Comparison of ENCODE assay signal across 38 cellular contexts in genomic region chr12:53558631-53559030, GRCh38. TPM values are rescaled to one million over a fixed set of nuclear protein-coding genes. Genes with fewer than 3 reads are reported as not detected.
A peak's percentile ranks its signal among the peaks of the same experiment; 100 is the strongest.
DNase-seq lines count a peak whose midpoint lies in the region; ATAC-seq and TF ChIP-seq lines count a peak whose summit lies in the region.
"Had no signal": no experiment of that assay in that cellular context is flagged by ENCODE, and none has a peak within 500 bp of the region (broad histone marks: within the 10 kb centered on the region; RNA-seq: fewer than 3 reads in every experiment).

No MANE protein-coding gene starts in this region.

- H3K79me1 ChIP-seq in mesenchymal stem cell (replicated peaks; ENCODE audit: low read length, poor library complexity, severe bottlenecking) = peaks cover 21% of the 10 kb centered on the region

- no peaks in the 10 kb centered on the region for H3K36me3 Mint-ChIP-seq in natural killer cell
- no peaks in the 10 kb centered on the region for H3K36me3 Mint-ChIP-seq in natural killer cell treated with Interleukin-12 subunit alpha and Interleukin-12 subunit beta and Interleukin-15 and Interleukin-18, amount 100 ng/mL, for 72 hours

- H3K27me3 ChIP-seq in mesenchymal stem cell (ENCODE audit: control insufficient read depth in 1 of 2, insufficient read depth in 1 of 2, low read length in 2 of 2) = no peaks in the 10 kb centered on the region
- H3K27me3 ChIP-seq: BE2C, pancreas, right atrium auricular region, thyroid gland, vagina had no signal

- no peak overlapping the region for H2BK120ac ChIP-seq in mesenchymal stem cell (ENCODE audit: low read depth, low read length)

- H3K23ac ChIP-seq in mesenchymal stem cell (ENCODE audit: low read length in 2 of 2) = no peak overlapping the region

- TF ChIP-seq CTCF in natural killer cell (IDR thresholded peaks at IDR 0.05) (no peak), VCaP (conservative IDR thresholded peaks at IDR 0.05) (no peak)

- H3K18ac ChIP-seq in mesenchymal stem cell (ENCODE audit: low read depth in 1 of 2, low read length in 2 of 2) = no peak overlapping the region

- H3K9me3 ChIP-seq in mesenchymal stem cell (ENCODE audit: control insufficient read depth, low read length) = no peaks in the 10 kb centered on the region
- H3K9me3 ChIP-seq: BE2C, pancreas, right atrium auricular region, thyroid gland, vagina had no signal

- H3K4me1 Mint-ChIP-seq in natural killer cell = peaks cover 14 to 22% of the 10 kb centered on the region in 2 donors
- H3K4me1 Mint-ChIP-seq in natural killer cell treated with Interleukin-12 subunit alpha and Interleukin-12 subunit beta and Interleukin-15 and Interleukin-18, amount 100 ng/mL, for 72 hours (ENCODE audit: low read depth in 2 of 2) = peaks cover 7 to 23% of the 10 kb centered on the region in 2 donors

- no peak overlapping the region for H3K4ac ChIP-seq in mesenchymal stem cell (ENCODE audit: low read depth in 1 of 2, low read length in 2 of 2)

- peak overlapping the region; percentile 42 to 43 for H3K27ac Mint-ChIP-seq in natural killer cell
- H3K27ac Mint-ChIP-seq in natural killer cell treated with Interleukin-12 subunit alpha and Interleukin-12 subunit beta and Interleukin-15 and Interleukin-18, amount 100 ng/mL, for 72 hours = no peak overlapping the region
- H3K27ac Mint-ChIP-seq: activated CD8-positive, alpha-beta T cell treated with anti-CD3 and anti-CD28 coated beads for 36 hours; activated T-helper 2 cell treated with anti-CD3 and anti-CD28 coated beads, Interferon-gamma antibody, Interleukin-2, Interleukin-4, amounts not matched to agents 10 μg/mL and 5 μg/mL and 100 μg/mL, durations not matched to agents 14 hours and 24 hours and 36 hours; CD8-positive, alpha-beta T cell; stimulated activated naive CD8-positive, alpha-beta T cell treated with anti-CD3 and anti-CD28 coated beads, Interleukin-15, amount 100 ng/mL, for 72 hours had no signal

- H3K36me3 ChIP-seq in mesenchymal stem cell (ENCODE audit: control insufficient read depth in 1 of 2, insufficient read depth in 2 of 2, low read depth in 1 of 2, low read length in 2 of 2) = peaks cover 0 to 3% of the 10 kb centered on the region in 2 experiments
- H3K36me3 ChIP-seq: BE2C, pancreas, thyroid gland, vagina had no signal

- intact Hi-C loops in natural killer cell (cut with micrococcal nuclease) = no loop called here

- H2AFZ ChIP-seq in mesenchymal stem cell (ENCODE audit: low read depth, low read length) = no peak overlapping the region

- no peak overlapping the region for H3K4me3 ChIP-seq in mesenchymal stem cell (ENCODE audit: insufficient read depth in 1 of 2, low read depth in 1 of 2, low read length in 2 of 2)
- H3K4me3 ChIP-seq: coronary artery, lung, pancreas, right atrium auricular region, thyroid gland, vagina had no signal

- H4K91ac ChIP-seq in mesenchymal stem cell (ENCODE audit: low read length) = no peak overlapping the region

- no peak overlapping the region for H4K8ac ChIP-seq in mesenchymal stem cell (ENCODE audit: low read length)

- peak overlapping the region; percentile 70 for H2AK5ac ChIP-seq in mesenchymal stem cell (ENCODE audit: low read length, severe bottlenecking)

- H3K4me1 ChIP-seq in mesenchymal stem cell (ENCODE audit: control insufficient read depth, insufficient read depth, low read depth, low read length) = peaks cover 9% of the 10 kb centered on the region
- H3K4me1 ChIP-seq: BE2C had no signal

- H3K27ac ChIP-seq in VCaP = peak overlapping the region; percentile 72
- peak overlapping the region; percentile 88 for H3K27ac ChIP-seq in mesenchymal stem cell (ENCODE audit: low read length, poor library complexity, severe bottlenecking)
- H3K27ac ChIP-seq: right atrium auricular region, thyroid gland, vagina had no signal

- H2BK12ac ChIP-seq in mesenchymal stem cell (ENCODE audit: low read length in 2 of 2) = no peak overlapping the region

- no peak overlapping the region for H3K9ac ChIP-seq in mesenchymal stem cell (ENCODE audit: low read length)

- WGBS in mesenchymal stem cell = 100% methylated on average over 1 of the region's 1 CpG

- H2BK5ac ChIP-seq in mesenchymal stem cell (ENCODE audit: low read depth, low read length, poor library complexity, severe bottlenecking) = peak overlapping the region; percentile 81

- H3K4me3 Mint-ChIP-seq in natural killer cell = no peak overlapping the region
- H3K4me3 Mint-ChIP-seq in natural killer cell treated with Interleukin-12 subunit alpha and Interleukin-12 subunit beta and Interleukin-15 and Interleukin-18, amount 100 ng/mL, for 72 hours = no peak overlapping the region
- H3K4me3 Mint-ChIP-seq: activated CD8-positive, alpha-beta T cell treated with anti-CD3 and anti-CD28 coated beads for 36 hours; CD8-positive, alpha-beta T cell; neural crest cell; stimulated activated naive CD8-positive, alpha-beta T cell treated with anti-CD3 and anti-CD28 coated beads, Interleukin-15, amount 100 ng/mL, for 72 hours had no signal

- H3K27me3 Mint-ChIP-seq in natural killer cell (ENCODE audit: low read depth in 2 of 2) = no peaks in the 10 kb centered on the region
- no peaks in the 10 kb centered on the region for H3K27me3 Mint-ChIP-seq in natural killer cell treated with Interleukin-12 subunit alpha and Interleukin-12 subunit beta and Interleukin-15 and Interleukin-18, amount 100 ng/mL, for 72 hours
- H3K27me3 Mint-ChIP-seq: activated CD8-positive, alpha-beta T cell treated with anti-CD3 and anti-CD28 coated beads for 36 hours; stimulated activated naive CD8-positive, alpha-beta T cell treated with anti-CD3 and anti-CD28 coated beads, Interleukin-15, amount 100 ng/mL, for 72 hours had no signal

- H3K4me2 ChIP-seq in mesenchymal stem cell (ENCODE audit: low read length, poor library complexity, severe bottlenecking) = peak overlapping the region; percentile 61

- DNase-seq in natural killer cell (no peak), mesenchymal stem cell (no peak), NCI-H526 treated with DMSO at 0.1 percent for 48 hours (lab: John Stamatoyannopoulos, UW) (no peak)
- DNase-seq in natural killer cell treated with Interleukin-12 subunit alpha and Interleukin-12 subunit beta and Interleukin-15 and Interleukin-18, amount 100 ng/mL, for 72 hours (ENCODE audit: low spot score) = no peak
- no peak for DNase-seq in central memory CD4-positive, alpha-beta T cell
- DNase-seq: activated CD4-positive, alpha-beta T cell treated with anti-CD3 and anti-CD28 coated beads for 1 hour; activated CD8-positive, alpha-beta memory T cell treated with anti-CD3 and anti-CD28 coated beads, Interleukin-2, amount 50 U/mL, for 48 hours; activated CD8-positive, alpha-beta T cell treated with anti-CD3 and anti-CD28 coated beads for 36 hours; amygdala; BE2C; CD8-positive, alpha-beta T cell; DMS 273 treated with DMSO at 0.1 percent for 48 hours; effector CD8-positive, alpha-beta T cell; hypothalamus; left cardiac atrium; NCI-H1105; NCI-H1930; NCI-H524 treated with DMSO at 0.1 percent for 48 hours; pancreas; PC-3; stimulated activated CD4-positive, alpha-beta T cell treated with anti-CD3 and anti-CD28 coated beads, Interleukin-1b, Interleukin-23, amount 100 ng/mL, for 48 hours; stimulated activated naive CD8-positive, alpha-beta T cell treated with anti-CD3 and anti-CD28 coated beads, Interleukin-15, amount 100 ng/mL, for 72 hours; T-helper 2 cell; thyroid gland had no signal

- no peak overlapping the region for H3K14ac ChIP-seq in mesenchymal stem cell (ENCODE audit: low read length in 2 of 2)

- no peaks in the 10 kb centered on the region for H3K9me3 Mint-ChIP-seq in natural killer cell
- no peaks in the 10 kb centered on the region for H3K9me3 Mint-ChIP-seq in natural killer cell treated with Interleukin-12 subunit alpha and Interleukin-12 subunit beta and Interleukin-15 and Interleukin-18, amount 100 ng/mL, for 72 hours
- H3K9me3 Mint-ChIP-seq: activated CD8-positive, alpha-beta T cell treated with anti-CD3 and anti-CD28 coated beads for 36 hours; activated naive CD4-positive, alpha-beta T cell treated with anti-CD3 and anti-CD28 coated beads, Interleukin-2, amount 50 U/mL, for 72 hours; activated T-helper 2 cell treated with anti-CD3 and anti-CD28 coated beads, Interferon-gamma antibody, Interleukin-2, Interleukin-4, amounts not matched to agents 10 μg/mL and 5 μg/mL and 100 μg/mL, durations not matched to agents 14 hours and 24 hours and 36 hours; CD8-positive, alpha-beta T cell; neural crest cell had no signal

- ATAC-seq in natural killer cell (no peak), GM19351 (IDR thresholded peaks at IDR 0.05; ENCODE audit: unreplicated experiment) (no peak), GM21786 (IDR thresholded peaks at IDR 0.05; ENCODE audit: unreplicated experiment) (no peak)
- ATAC-seq in natural killer cell treated with Interleukin-12 subunit alpha and Interleukin-12 subunit beta and Interleukin-15 and Interleukin-18, amount 100 ng/mL, for 72 hours = no peak
- ATAC-seq: activated CD8-positive, alpha-beta T cell treated with anti-CD3 and anti-CD28 coated beads for 36 hours; activated naive CD4-positive, alpha-beta T cell treated with anti-CD3 and anti-CD28 coated beads, Interleukin-2, amount 50 U/mL, for 72 hours; CD8-positive, alpha-beta T cell; left cardiac atrium; PC-3; stimulated activated naive CD8-positive, alpha-beta T cell treated with anti-CD3 and anti-CD28 coated beads, Interleukin-15, amount 100 ng/mL, for 72 hours had no signal

- no peak overlapping the region for H2BK15ac ChIP-seq in mesenchymal stem cell (ENCODE audit: low read depth, poor library complexity, severe bottlenecking)

RNA-seq across cellular contexts. Expression of gene NPFF, which starts 51.3 kb away (rescaled TPM):
- not detected for total RNA-seq in natural killer cell
- 1 to 10 TPM in 1 of 2 donors, not detected in 1; 1.9 TPM for total RNA-seq in natural killer cell treated with Interleukin-12 subunit alpha and Interleukin-12 subunit beta and Interleukin-15 and Interleukin-18, amount 100 ng/mL, for 72 hours
- polyA plus RNA-seq in mesenchymal stem cell (2013, experiment 1 of 2) = 0.25 TPM
- 0.67 TPM for polyA plus RNA-seq in mesenchymal stem cell (2013, experiment 2 of 2)
- total RNA-seq: activated CD8-positive, alpha-beta T cell treated with anti-CD3 and anti-CD28 coated beads for 36 hours; activated naive CD4-positive, alpha-beta T cell treated with anti-CD3 and anti-CD28 coated beads, Interleukin-2, amount 50 U/mL, for 72 hours; activated T-helper 2 cell treated with anti-CD3 and anti-CD28 coated beads, Interferon-gamma antibody, Interleukin-2, Interleukin-4, amounts not matched to agents 10 μg/mL and 5 μg/mL and 100 μg/mL, durations not matched to agents 14 hours and 24 hours and 36 hours; bronchial epithelial cell; CD8-positive, alpha-beta T cell; epithelial cell of proximal tubule; H1; left cardiac atrium; lung; M059J; neural crest cell; pancreas; PC-3; right atrium auricular region; thyroid gland; vagina had no signal
- polyA plus RNA-seq: H1 had no signal

RNA-seq across cellular contexts. Expression of gene TARBP2, which starts 57.5 kb away (rescaled TPM):
- 10 to 100 TPM; 23.8 to 35.1 (median 33.7) TPM for total RNA-seq in natural killer cell
- total RNA-seq in natural killer cell treated with Interleukin-12 subunit alpha and Interleukin-12 subunit beta and Interleukin-15 and Interleukin-18, amount 100 ng/mL, for 72 hours = 10 to 100 TPM; 33.8 to 56.7 TPM
- polyA plus RNA-seq in mesenchymal stem cell (2013, experiment 1 of 2) = 22.2 TPM
- 24.9 TPM for polyA plus RNA-seq in mesenchymal stem cell (2013, experiment 2 of 2)

RNA-seq across cellular contexts. Expression of gene MAP3K12, which starts 59.4 kb away (rescaled TPM):
- 10 to 100 TPM; 15.3 to 21.8 (median 21.8) TPM for total RNA-seq in natural killer cell
- total RNA-seq in natural killer cell treated with Interleukin-12 subunit alpha and Interleukin-12 subunit beta and Interleukin-15 and Interleukin-18, amount 100 ng/mL, for 72 hours = 10 to 100 TPM; 13.1 to 13.3 TPM
- 59.4 TPM for polyA plus RNA-seq in mesenchymal stem cell (2013, experiment 1 of 2)
- polyA plus RNA-seq in mesenchymal stem cell (2013, experiment 2 of 2) = 61.3 TPM

Comparison
In these comparisons a context has a peak if more than half of its experiments do, and no peak if none do; other contexts are left out.
1. H3K27ac Mint-ChIP-seq: peak in natural killer cell (2 of 2); none in natural killer cell treated with Interleukin-12 subunit alpha and Interleukin-12 subunit beta and Interleukin-15 and Interleukin-18, amount 100 ng/mL, for 72 hours (0 of 2).